8 cellular contexts compared by ENCODE assay signal in the genomic region with DNA sequence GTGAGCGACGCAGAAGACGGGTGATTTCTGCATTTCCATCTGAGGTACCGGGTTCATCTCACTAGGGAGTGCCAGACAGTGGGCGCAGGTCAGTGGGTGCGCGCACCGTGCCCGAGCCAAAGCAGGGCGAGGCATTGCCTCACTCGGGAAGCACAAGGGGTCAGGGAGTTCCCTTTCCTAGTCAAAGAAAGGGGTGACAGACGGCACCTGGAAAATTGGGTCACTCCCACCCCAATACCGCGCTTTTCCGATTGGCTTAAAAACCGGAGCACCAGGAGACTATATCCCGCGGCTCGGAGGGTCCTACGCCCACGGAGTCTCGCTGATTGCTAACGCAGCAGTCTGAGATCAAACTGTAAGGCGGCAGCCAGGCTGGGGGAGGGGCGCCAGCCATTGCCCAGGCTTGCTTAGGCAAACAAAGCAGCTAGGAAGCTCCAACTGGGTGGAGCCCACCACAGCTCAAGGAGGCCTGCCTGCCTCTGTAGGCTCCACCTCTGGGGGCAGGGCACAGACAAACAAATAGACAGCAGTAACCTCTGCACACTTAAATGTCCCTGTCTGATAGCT.
DNase-seq lines count a peak whose midpoint lies in the region.
"Not testable (repeated sequence)": the region's sequence is repeated elsewhere in the genome, so short reads cannot be mapped to it uniquely, and the experiment has no call there.

No MANE protein-coding gene starts in this region.

- DNase-seq in COR-L47 (lab: John Stamatoyannopoulos, UW) (peak; percentile 56), LoVo (ENCODE audit: low spot score) (peak; percentile 54), RKO (ENCODE audit: low spot score) (peak; percentile 44), cerebellar cortex (ENCODE audit: low spot score) (peak; percentile 5), iPS DF 4.7 (ENCODE audit: extremely low read depth, low spot score) (peak; percentile 14), posterior cingulate gyrus (peak; percentile 34 to 94 (median 63))
- peak; percentile 31 for DNase-seq in activated CD8-positive, alpha-beta memory T cell treated with anti-CD3 and anti-CD28 coated beads, Interleukin-2, amount 50 U/mL, for 24 hours (ENCODE audit: extremely low read depth)
- DNase-seq in stimulated activated CD8-positive, alpha-beta memory T cell treated with anti-CD3 and anti-CD28 coated beads, Interleukin-7, amount 100 ng/mL, for 4 hours (ENCODE audit: low read depth in 2 of 2), result peak; percentile 54 to 71

- intact Hi-C loops in posterior cingulate gyrus (cut with DNase I), result not testable (repeated sequence)

Comparison
In these comparisons a context has a peak if more than half of its experiments do, and no peak if none do; other contexts are left out.
1. Peak in every context shown above with its lines: DNase-seq.
2. DNase-seq: peak in every context shown above with its lines; median percentile 63 in posterior cingulate gyrus; 62 in stimulated activated CD8-positive, alpha-beta memory T cell treated with anti-CD3 and anti-CD28 coated beads, Interleukin-7, amount 100 ng/mL, for 4 hours; 56 in COR-L47; 54 in LoVo; 44 in RKO; 31 in activated CD8-positive, alpha-beta memory T cell treated with anti-CD3 and anti-CD28 coated beads, Interleukin-2, amount 50 U/mL, for 24 hours; 14 in iPS DF 4.7; 5 in cerebellar cortex.